ENCODE assay signal across 1 cellular context in genomic region chr9:132066057-132066456, GRCh38.
TF ChIP-seq lines count a peak whose summit lies in the region.

No MANE protein-coding gene starts in this region.

TF ChIP-seq in GM23338, 12 proteins besides CTCF, POLR2A, EP300 and RAD21 (continued from another document):
- TF ChIP-seq ZNF462 (CRISPR knock-in tag; IDR thresholded peaks at IDR 0.05) (no peak), EZH2 (IDR thresholded peaks at IDR 0.05; ENCODE audit: low read depth, unreplicated experiment) (no peak), POLR2AphosphoS5 (IDR thresholded peaks at IDR 0.05; ENCODE audit: low read depth) (no peak), CREB1 (CRISPR knock-in tag; IDR thresholded peaks at IDR 0.05; ENCODE audit: low read depth) (no peak), EZH2phosphoT487 (IDR thresholded peaks at IDR 0.05; ENCODE audit: unreplicated experiment) (no peak), JUNB (IDR thresholded peaks at IDR 0.05; ENCODE audit: unreplicated experiment) (no peak), ETS1 (IDR thresholded peaks at IDR 0.05) (no peak)
